Comparison of ENCODE assay signal across 16 cellular contexts in genomic region chr19:49595819-49596404, GRCh38. TPM values are rescaled to one million over a fixed set of nuclear protein-coding genes. Genes with fewer than 3 reads are reported as not detected.
"Had no signal": no experiment of that assay in that cellular context is flagged by ENCODE, and none has a peak within 500 bp of the region (broad histone marks: within the 10 kb centered on the region; RNA-seq: fewer than 3 reads in every experiment).

No MANE protein-coding gene starts in this region.

- H3K9me3 ChIP-seq: colonic mucosa, thoracic aorta had no signal

- H3K4me2 ChIP-seq: neural progenitor cell had no signal

- H3K27ac ChIP-seq: colonic mucosa, neural progenitor cell, parathyroid adenoma, thoracic aorta had no signal

- H3K4me1 ChIP-seq: colonic mucosa, parathyroid adenoma had no signal

- H3K36me3 ChIP-seq: neural progenitor cell had no signal

- H3K9ac ChIP-seq: neural progenitor cell, parathyroid adenoma had no signal

- H3K27me3 ChIP-seq: colonic mucosa, neural progenitor cell had no signal

- H2AFZ ChIP-seq: neural progenitor cell, parathyroid adenoma had no signal

- DNase-seq: activated CD4-positive, alpha-beta T cell treated with anti-CD3 and anti-CD28 coated beads, Interleukin-2, amount 10 ng/mL, durations not matched to agents 24 days and 14 days; activated CD8-positive, alpha-beta memory T cell treated with anti-CD3 and anti-CD28 coated beads, Interleukin-2, amount 50 U/mL, for 4 hours; activated CD8-positive, alpha-beta T cell treated with anti-CD3 and anti-CD28 coated beads, Interleukin-2, amount 10 ng/mL, durations not matched to agents 7 days and 5 days; activated gamma-delta T cell; activated T-cell treated with anti-CD3 and anti-CD28 coated beads, Interleukin-2, amount 50 U/mL, for 72 hours; islet precursor cell; naive B cell had no signal

- ATAC-seq: activated CD8-positive, alpha-beta T cell treated with anti-CD3 and anti-CD28 coated beads, Interleukin-2, amount 10 ng/mL, durations not matched to agents 7 days and 5 days; activated naive CD4-positive, alpha-beta T cell treated with anti-CD3 and anti-CD28 coated beads, Interleukin-2, amount 50 U/mL, for 72 hours; activated T-cell treated with anti-CD3 and anti-CD28 coated beads, Interleukin-2, amount 50 U/mL, for 72 hours; esophagus mucosa; left lobe of liver; stimulated activated effector memory CD8-positive, alpha-beta T cell treated with anti-CD3 and anti-CD28 coated beads, Interleukin-12 subunit alpha, Interleukin-12 subunit beta, amount 100 ng/mL, for 72 hours; WTC11 had no signal

- H3K4me3 ChIP-seq: colonic mucosa, neural progenitor cell, thoracic aorta had no signal

RNA-seq across cellular contexts. Expression of gene PRRG2, which starts 14.8 kb away (rescaled TPM):
- total RNA-seq: thoracic aorta had no signal
